ENCODE assay signal across 1 cellular context in the genomic region with DNA sequence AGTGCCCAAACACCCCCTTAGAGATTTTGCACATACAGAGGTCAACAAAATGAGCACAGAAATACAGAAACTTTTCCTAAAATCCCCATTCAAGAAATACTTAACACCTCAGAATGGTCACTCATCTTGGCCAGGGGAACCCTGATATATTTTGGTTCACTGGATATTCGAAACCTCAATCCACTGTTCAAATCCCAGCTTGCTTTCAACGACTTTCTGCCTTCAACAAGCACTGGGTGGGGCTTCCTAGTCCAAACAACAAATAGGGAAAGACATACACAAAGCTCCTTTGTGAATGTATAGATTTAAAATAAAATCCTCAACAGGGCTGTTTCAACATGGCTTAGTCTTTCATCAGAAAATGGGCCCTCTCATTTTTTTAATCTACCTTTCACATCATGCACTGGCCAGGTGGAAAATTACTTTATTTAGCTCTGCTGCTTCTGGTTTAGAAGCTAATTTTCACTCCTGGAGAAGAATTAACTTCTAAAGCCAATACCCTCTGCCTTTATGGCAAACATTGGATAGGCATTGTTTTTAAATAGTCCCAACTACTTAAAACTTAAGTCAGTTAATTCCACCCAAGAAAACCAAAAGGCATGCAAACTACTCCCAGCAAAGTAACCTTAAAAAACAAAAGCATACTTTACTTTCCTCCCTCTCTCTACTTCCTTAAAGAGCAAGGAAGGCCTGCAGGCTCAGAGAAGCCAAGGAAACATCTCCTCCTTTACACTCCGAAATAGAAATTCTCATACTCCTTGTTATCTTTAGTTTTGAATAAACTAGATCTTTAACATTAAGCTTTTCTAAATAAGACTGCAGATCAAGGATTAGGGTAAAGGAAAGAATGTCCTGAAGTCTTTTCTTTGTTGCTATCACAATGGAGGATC.
TF ChIP-seq lines count a peak whose summit lies in the region.
"Not testable (repeated sequence)": the region's sequence is repeated elsewhere in the genome, so short reads cannot be mapped to it uniquely, and the experiment has no call there.

No MANE protein-coding gene starts in this region.

TF ChIP-seq in K562, 482 proteins besides CTCF, POLR2A, EP300 and RAD21:
- TF ChIP-seq, protein P1, sequence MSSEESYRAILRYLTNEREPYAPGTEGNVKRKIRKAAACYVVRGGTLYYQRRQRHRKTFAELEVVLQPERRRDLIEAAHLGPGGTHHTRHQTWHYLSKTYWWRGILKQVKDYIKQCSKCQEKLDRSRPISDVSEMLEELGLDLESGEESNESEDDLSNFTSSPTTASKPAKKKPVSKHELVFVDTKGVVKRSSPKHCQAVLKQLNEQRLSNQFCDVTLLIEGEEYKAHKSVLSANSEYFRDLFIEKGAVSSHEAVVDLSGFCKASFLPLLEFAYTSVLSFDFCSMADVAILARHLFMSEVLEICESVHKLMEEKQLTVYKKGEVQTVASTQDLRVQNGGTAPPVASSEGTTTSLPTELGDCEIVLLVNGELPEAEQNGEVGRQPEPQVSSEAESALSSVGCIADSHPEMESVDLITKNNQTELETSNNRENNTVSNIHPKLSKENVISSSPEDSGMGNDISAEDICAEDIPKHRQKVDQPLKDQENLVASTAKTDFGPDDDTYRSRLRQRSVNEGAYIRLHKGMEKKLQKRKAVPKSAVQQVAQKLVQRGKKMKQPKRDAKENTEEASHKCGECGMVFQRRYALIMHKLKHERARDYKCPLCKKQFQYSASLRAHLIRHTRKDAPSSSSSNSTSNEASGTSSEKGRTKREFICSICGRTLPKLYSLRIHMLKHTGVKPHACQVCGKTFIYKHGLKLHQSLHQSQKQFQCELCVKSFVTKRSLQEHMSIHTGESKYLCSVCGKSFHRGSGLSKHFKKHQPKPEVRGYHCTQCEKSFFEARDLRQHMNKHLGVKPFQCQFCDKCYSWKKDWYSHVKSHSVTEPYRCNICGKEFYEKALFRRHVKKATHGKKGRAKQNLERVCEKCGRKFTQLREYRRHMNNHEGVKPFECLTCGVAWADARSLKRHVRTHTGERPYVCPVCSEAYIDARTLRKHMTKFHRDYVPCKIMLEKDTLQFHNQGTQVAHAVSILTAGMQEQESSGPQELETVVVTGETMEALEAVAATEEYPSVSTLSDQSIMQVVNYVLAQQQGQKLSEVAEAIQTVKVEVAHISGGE (CRISPR knock-in tag; IDR thresholded peaks at IDR 0.05) = peak in 1 of 3 experiments; percentile 57; a peak in 2 of 6 replicates
- not testable (repeated sequence) for TF ChIP-seq NR2C2 (CRISPR knock-in tag; IDR thresholded peaks at IDR 0.05)
- 0 out of 2 replicates have a peak, but pooled peaks have one; percentile 7 for TF ChIP-seq NR2C2 (tag; IDR thresholded peaks at IDR 0.05)
TF ChIP-seq in K562: peak in this region for 2; not testable (repeated sequence) for 480.
